13 cellular contexts compared by ENCODE assay signal in the genomic region with DNA sequence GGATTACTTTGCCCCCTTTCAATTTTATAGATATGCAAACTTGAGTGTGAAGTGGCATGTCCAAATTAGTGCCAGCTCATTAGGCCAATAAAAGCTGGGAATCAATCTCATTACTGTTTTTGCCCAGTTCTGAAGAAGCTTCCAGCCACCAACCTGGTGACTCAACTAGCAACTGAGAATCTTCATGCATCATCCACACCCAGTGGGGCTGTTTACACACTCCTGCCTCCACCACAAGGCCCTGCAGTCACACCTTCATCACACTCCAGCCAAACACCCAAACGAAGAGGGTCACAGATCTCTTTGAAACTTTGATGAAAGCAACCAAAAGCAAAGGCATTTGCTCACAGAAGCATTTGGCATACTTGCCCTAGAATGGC. TPM values are rescaled to one million over a fixed set of nuclear protein-coding genes. Genes with fewer than 3 reads are reported as not detected.
DNase-seq lines count a peak whose midpoint lies in the region; ATAC-seq, FAIRE-seq and TF ChIP-seq lines count a peak whose summit lies in the region.
"Had no signal": no experiment of that assay in that cellular context is flagged by ENCODE, and none has a peak within 500 bp of the region (broad histone marks: within the 10 kb centered on the region; RNA-seq: fewer than 3 reads in every experiment).

No MANE protein-coding gene starts in this region.

- no peaks in the 10 kb centered on the region for H4K20me1 ChIP-seq in PC-3 (ENCODE audit: low read length)

- H3K79me2 ChIP-seq in PC-3 (ENCODE audit: low read length) = no peaks in the 10 kb centered on the region
- H3K79me2 ChIP-seq: parathyroid adenoma had no signal

- H3K27ac Mint-ChIP-seq in activated CD4-positive, alpha-beta T cell treated with anti-CD3 and anti-CD28 coated beads for 36 hours = no peak overlapping the region

- TF ChIP-seq CTCF in PC-3 (conservative IDR thresholded peaks at IDR 0.05; ENCODE audit: low read depth, low read length) (no peak), fibroblast of mammary gland (conservative IDR thresholded peaks at IDR 0.05; ENCODE audit: control insufficient read depth, insufficient read depth, low read depth, low read length) (no peak)

- no peak overlapping the region for H2AFZ ChIP-seq in PC-3 (ENCODE audit: low read length)
- H2AFZ ChIP-seq: parathyroid adenoma had no signal

- H3K27me3 Mint-ChIP-seq in activated CD4-positive, alpha-beta T cell treated with anti-CD3 and anti-CD28 coated beads for 36 hours = peaks cover 25% of the 10 kb centered on the region

- CTCF ChIA-PET in activated CD4-positive, alpha-beta T cell treated with anti-CD3 and anti-CD28 coated beads for 36 hours (lab: Charles Lee) = interaction anchor here (0.5 kb wide), 1 partner anchor 56 kb away, joined by 3 read pairs; no protein-coding TSS in a partner anchor
- CTCF ChIA-PET in PC-3 (lab: Charles Lee) = no interaction called here

- FAIRE-seq in RCC 7860 (lab: Jason Lieb, UNC) = no peak
- FAIRE-seq: keratinocyte had no signal

- no peaks in the 10 kb centered on the region for H3K9me2 ChIP-seq in PC-3 (replicated peaks; ENCODE audit: low read length)

- no peaks in the 10 kb centered on the region for H3K9me3 ChIP-seq in PC-3 (ENCODE audit: low read length)

- peaks cover 10% of the 10 kb centered on the region; the same call in 1 of the 2 replicates for H3K4me1 ChIP-seq in PC-3 (ENCODE audit: insufficient read depth, low read length)
- H3K4me1 ChIP-seq: parathyroid adenoma had no signal

- peak; percentile 95 for ATAC-seq in activated CD4-positive, alpha-beta T cell treated with anti-CD3 and anti-CD28 coated beads for 36 hours
- ATAC-seq in PC-3 (no peak; the same call in 1 of the 2 replicates), HG02642 (IDR thresholded peaks at IDR 0.05; ENCODE audit: poor library complexity, unreplicated experiment) (no peak)

- H3K4me3 ChIP-seq in PC-3 (ENCODE audit: low read length) = no peak overlapping the region
- no peak overlapping the region for H3K4me3 ChIP-seq in fibroblast of mammary gland (ENCODE audit: control insufficient read depth, low read depth, low read length)

- H3K36me3 Mint-ChIP-seq in activated CD4-positive, alpha-beta T cell treated with anti-CD3 and anti-CD28 coated beads for 36 hours (ENCODE audit: low read depth) = no peaks in the 10 kb centered on the region

- H3K27ac ChIP-seq in PC-3 (ENCODE audit: low read length) = no peak overlapping the region
- H3K27ac ChIP-seq: parathyroid adenoma had no signal

- intact Hi-C loops in activated CD4-positive, alpha-beta T cell treated with anti-CD3 and anti-CD28 coated beads for 36 hours (cut with DNase I, micrococcal nuclease) = loop anchor here in 1 of 2 experiments (2.0 kb wide), 1 partner anchor 39 kb away; no protein-coding TSS in a partner anchor
- intact Hi-C loops in PC-3 (cut with micrococcal nuclease) = no loop called here

- H3K27me3 ChIP-seq in PC-3 (ENCODE audit: low read length) = no peaks in the 10 kb centered on the region

- no peak overlapping the region for H3K4me3 Mint-ChIP-seq in activated CD4-positive, alpha-beta T cell treated with anti-CD3 and anti-CD28 coated beads for 36 hours

- POLR2A ChIA-PET in activated CD4-positive, alpha-beta T cell treated with anti-CD3 and anti-CD28 coated beads for 36 hours (lab: Charles Lee) = no interaction called here
- POLR2A ChIA-PET in PC-3 (lab: Charles Lee; ENCODE audit: unreplicated experiment) = no interaction called here

- H3K4me1 Mint-ChIP-seq in activated CD4-positive, alpha-beta T cell treated with anti-CD3 and anti-CD28 coated beads for 36 hours = peaks cover 12% of the 10 kb centered on the region

- BruUV-seq in PC-3 (replicated peaks; lab: Mats Ljungman, UMichigan) = no TSS peak

- H3K36me3 ChIP-seq in PC-3 (ENCODE audit: low read depth, low read length) = no peaks in the 10 kb centered on the region

- H3K9ac ChIP-seq in PC-3 (ENCODE audit: low read length) = no peak overlapping the region
- H3K9ac ChIP-seq: parathyroid adenoma had no signal

- H3K9me3 Mint-ChIP-seq in activated CD4-positive, alpha-beta T cell treated with anti-CD3 and anti-CD28 coated beads for 36 hours (ENCODE audit: low read depth) = no peaks in the 10 kb centered on the region

- H3F3A ChIP-seq in PC-3 (ENCODE audit: low read length, unreplicated experiment) = no peaks in the 10 kb centered on the region

- no peak overlapping the region for H3K4me2 ChIP-seq in PC-3 (ENCODE audit: low read length)

- peak; percentile 53 for DNase-seq in activated CD4-positive, alpha-beta T cell treated with anti-CD3 and anti-CD28 coated beads for 36 hours
- no peak for DNase-seq in activated CD4-positive, alpha-beta T cell treated with anti-CD3 and anti-CD28 coated beads, Interleukin-2, amount 50 U/mL, for 4 hours
- DNase-seq in PC-3 (peak; percentile 19), fibroblast of mammary gland (ENCODE audit: low read depth) (peak; percentile 80), GOT3 (lab: John Stamatoyannopoulos, UW) (no peak), RCC 7860 (ENCODE audit: low spot score) (no peak)
- DNase-seq in stimulated activated CD4-positive, alpha-beta T cell treated with anti-CD3 and anti-CD28 coated beads, Interleukin-1b, Interleukin-23, amount 100 ng/mL, for 48 hours = peak; percentile 43
- DNase-seq: 8988T; activated naive CD4-positive, alpha-beta T cell treated with anti-CD3 and anti-CD28 coated beads, Interleukin-2, amount 50 U/mL, for 16 hours; GDM1 had no signal

RNA-seq across cellular contexts. Expression of a gene that starts 41.3 kb away (rescaled TPM):
- 1 to 10 TPM in 1 of 2 experiments, under 1 TPM in 1; 0.56 to 1.2 TPM for total RNA-seq in activated CD4-positive, alpha-beta T cell treated with anti-CD3 and anti-CD28 coated beads for 36 hours
- 8.4 and 10.0 TPM in 2 replicates for total RNA-seq in PC-3 (2014; rRNA removed)

Comparison
In these comparisons a context has a peak if more than half of its experiments do, and no peak if none do; other contexts are left out.
1. DNase-seq: peak in activated CD4-positive, alpha-beta T cell treated with anti-CD3 and anti-CD28 coated beads for 36 hours (single experiment), PC-3 (single experiment), fibroblast of mammary gland (single experiment) and stimulated activated CD4-positive, alpha-beta T cell treated with anti-CD3 and anti-CD28 coated beads, Interleukin-1b, Interleukin-23, amount 100 ng/mL, for 48 hours (single experiment); none in activated CD4-positive, alpha-beta T cell treated with anti-CD3 and anti-CD28 coated beads, Interleukin-2, amount 50 U/mL, for 4 hours (0 of 2), GOT3 (single experiment) and RCC 7860 (single experiment).